25 cellular contexts compared by ENCODE assay signal in genomic region chr5:57453728-57454127, GRCh38. TPM values are rescaled to one million over a fixed set of nuclear protein-coding genes. Genes with fewer than 3 reads are reported as not detected.
DNase-seq lines count a peak whose midpoint lies in the region; ATAC-seq and TF ChIP-seq lines count a peak whose summit lies in the region.
"Had no signal": no experiment of that assay in that cellular context is flagged by ENCODE, and none has a peak within 500 bp of the region (broad histone marks: within the 10 kb centered on the region; RNA-seq: fewer than 3 reads in every experiment).

No MANE protein-coding gene starts in this region.

- H3K9me3 ChIP-seq in Peyer's patch (no peaks in the 10 kb centered on the region), muscle layer of duodenum (ENCODE audit: control insufficient read depth in 1 of 2, low read length in 2 of 2) (no peaks in the 10 kb centered on the region), thoracic aorta (no peaks in the 10 kb centered on the region)
- H3K9me3 ChIP-seq: Caco-2, SJSA1 had no signal

- TF ChIP-seq CTCF in Peyer's patch (IDR thresholded peaks at IDR 0.05) (no peak), thoracic aorta (IDR thresholded peaks at IDR 0.05) (no peak)

- ATAC-seq in thoracic aorta (ENCODE audit: insufficient number of reproducible peaks, low FRiP score, low read depth) (no peak), HG03521 (IDR thresholded peaks at IDR 0.05; ENCODE audit: unreplicated experiment) (no peak)
- ATAC-seq: GM12878, Right ventricle myocardium inferior had no signal

- H3K36me3 ChIP-seq in Peyer's patch (no peaks in the 10 kb centered on the region), muscle layer of duodenum (ENCODE audit: control insufficient read depth in 1 of 2, insufficient read depth in 2 of 2, low read length in 2 of 2) (no peaks in the 10 kb centered on the region), thoracic aorta (no peaks in the 10 kb centered on the region), urinary bladder (ENCODE audit: insufficient read depth) (no peaks in the 10 kb centered on the region)
- H3K36me3 ChIP-seq: BLaER1 treated with 17β-estradiol and CSF1 and Interleukin-3, amounts not matched to agents 10 nM and 100 nM; SJSA1 had no signal

- H3K27me3 ChIP-seq in Peyer's patch, result no peaks in the 10 kb centered on the region
- H3K27me3 ChIP-seq in muscle layer of duodenum (ENCODE audit: low read depth, low read length), result no peaks in the 10 kb centered on the region
- H3K27me3 ChIP-seq in thoracic aorta (replicated peaks; ENCODE audit: insufficient read depth), result no peaks in the 10 kb centered on the region
- H3K27me3 ChIP-seq: BLaER1 treated with 17β-estradiol and CSF1 and Interleukin-3, amounts not matched to agents 10 nM and 100 nM; SJSA1 had no signal

- DNase-seq in Peyer's patch (no peak), thoracic aorta (ENCODE audit: low spot score) (no peak), NAMALWA (ENCODE audit: low spot score) (no peak), T1000 (lab: John Stamatoyannopoulos, UW) (no peak)
- DNase-seq in stimulated activated CD4-positive, alpha-beta T cell treated with anti-CD3 and anti-CD28 coated beads, Interleukin-2, amount 100 ng/mL, for 48 hours, result no peak
- DNase-seq: ACHN; Caco-2; CD4-positive, alpha-beta memory T cell; DND-41; GOT3; HCEC 1CT; Kasumi-1; NCI-H1417 treated with DMSO at 0.1 percent for 48 hours; NCI-H187; NCI-H446 treated with DMSO at 0.1 percent for 48 hours; NCI-H526 treated with DMSO at 0.1 percent for 48 hours; OCI-M1 had no signal

- H3K4me1 ChIP-seq in Peyer's patch (peaks cover 0 to 15% (median 0%) of the 10 kb centered on the region in 4 donors), muscle layer of duodenum (ENCODE audit: control insufficient read depth in 1 of 2, insufficient read depth in 2 of 2, low read length in 2 of 2) (peaks cover 0 to 21% of the 10 kb centered on the region in 2 donors), thoracic aorta (ENCODE audit: control insufficient read depth in 1 of 2, low read depth in 2 of 2) (peaks cover 12 to 75% of the 10 kb centered on the region in 2 donors), urinary bladder (ENCODE audit: insufficient read depth) (peaks cover 3% of the 10 kb centered on the region)

- no peak for TF ChIP-seq POLR2A in Peyer's patch (IDR thresholded peaks at IDR 0.05)

- peak overlapping the region in 3 of 4 donors; percentile 48 to 78 (median 56) for H3K27ac ChIP-seq in Peyer's patch
- H3K27ac ChIP-seq in muscle layer of duodenum (ENCODE audit: low read length), result peak overlapping the region; percentile 17
- peak overlapping the region; percentile 67 to 74 for H3K27ac ChIP-seq in thoracic aorta
- peak overlapping the region; percentile 33 for H3K27ac ChIP-seq in urinary bladder (ENCODE audit: low read depth)
- H3K27ac ChIP-seq: BLaER1 treated with 17β-estradiol and CSF1 and Interleukin-3, amounts not matched to agents 10 nM and 100 nM; SJSA1 had no signal

- H3K4me3 ChIP-seq in Peyer's patch, result no peak overlapping the region
- H3K4me3 ChIP-seq in muscle layer of duodenum (ENCODE audit: low read depth in 1 of 2, low read length in 2 of 2), result no peak overlapping the region
- no peak overlapping the region for H3K4me3 ChIP-seq in thoracic aorta
- H3K4me3 ChIP-seq in urinary bladder (ENCODE audit: low read depth, low read length), result no peak overlapping the region
- H3K4me3 ChIP-seq: BLaER1 treated with 17β-estradiol and CSF1 and Interleukin-3, amounts not matched to agents 10 nM and 100 nM; GM12878; SJSA1 had no signal

- WGBS in urinary bladder, result 95% methylated on average over 4 of the region's 4 CpGs

RNA-seq across cellular contexts. Expression of gene ACTBL2, which starts 28.9 kb away (rescaled TPM):
- not detected for total RNA-seq in Peyer's patch
- total RNA-seq in thoracic aorta, result not detected
- total RNA-seq in urinary bladder, result not detected
- polyA plus RNA-seq in urinary bladder, result not detected
- total RNA-seq: Caco-2; CD4-positive, alpha-beta memory T cell; MCF 10A; Right ventricle myocardium inferior; SJSA1 had no signal
- polyA plus RNA-seq: CD4-positive, alpha-beta memory T cell had no signal

Comparison
In these comparisons a context has a peak if more than half of its experiments do, and no peak if none do; other contexts are left out.
1. H3K27ac ChIP-seq: peak in every context shown above with its lines; median percentile 70 in thoracic aorta; 56 in Peyer's patch; 33 in urinary bladder; 17 in muscle layer of duodenum.